Comparison of ENCODE assay signal across 9 cellular contexts in genomic region chr11:314548-314875, GRCh38. TPM values are rescaled to one million over a fixed set of nuclear protein-coding genes. Genes with fewer than 3 reads are reported as not detected.
DNase-seq lines count a peak whose midpoint lies in the region; ATAC-seq and TF ChIP-seq lines count a peak whose summit lies in the region.
"Not testable (repeated sequence)": the region's sequence is repeated elsewhere in the genome, so short reads cannot be mapped to it uniquely, and the experiment has no call there.
"Had no signal": no experiment of that assay in that cellular context is flagged by ENCODE, and none has a peak within 500 bp of the region (broad histone marks: within the 10 kb centered on the region; RNA-seq: fewer than 3 reads in every experiment).

No MANE protein-coding gene starts in this region.

- peaks cover 58% of the 10 kb centered on the region for H3K36me3 Mint-ChIP-seq in CD4-positive, alpha-beta T cell (ENCODE audit: low read depth)
- peaks cover 55% of the 10 kb centered on the region for H3K36me3 Mint-ChIP-seq in activated CD4-positive, alpha-beta memory T cell treated with anti-CD3 and anti-CD28 coated beads, Interleukin-2, amount 10 ng/mL, durations not matched to agents 7 days and 5 days (ENCODE audit: low read depth)
- H3K36me3 Mint-ChIP-seq in brain, neural progenitor cell: not testable (repeated sequence)

- not testable (repeated sequence) for DNase-seq in CD4-positive, alpha-beta T cell; Jurkat, Clone E6-1 (ENCODE audit: low read depth, low spot score); activated CD4-positive, alpha-beta memory T cell treated with anti-CD3 and anti-CD28 coated beads, Interleukin-2, amount 10 ng/mL, durations not matched to agents 7 days and 5 days; fibroblast of villous mesenchyme (ENCODE audit: low read depth); neural progenitor cell (ENCODE audit: low spot score); suprapubic skin (ENCODE audit: low spot score in 2 of 2)
- peak; percentile 32 for DNase-seq in left kidney (ENCODE audit: low read depth, low spot score)

- H3K9me3 ChIP-seq in CD4-positive, alpha-beta T cell (ENCODE audit: control insufficient read depth, low read length); neural progenitor cell (ENCODE audit: low read depth); suprapubic skin: not testable (repeated sequence)

- CTCF ChIA-PET in CD4-positive, alpha-beta T cell (lab: Charles Lee), result interaction anchor here (1.1 kb wide), 1 partner anchor 24 kb away, joined by 3 read pairs; no protein-coding TSS in a partner anchor
- CTCF ChIA-PET in activated CD4-positive, alpha-beta memory T cell treated with anti-CD3 and anti-CD28 coated beads, Interleukin-2, amount 10 ng/mL, durations not matched to agents 7 days and 5 days (lab: Charles Lee), result interaction anchor here (1.1 to 1.4 kb wide), 2 partner anchors 134 to 135 kb away, joined by 3 read pairs; partner anchors contain the start of gene PTDSS2

- H3K4me1 ChIP-seq in neural progenitor cell (peaks cover 61% of the 10 kb centered on the region), suprapubic skin (peaks cover 48% of the 10 kb centered on the region)

- peak overlapping the region; percentile 97 for H3K4me3 Mint-ChIP-seq in CD4-positive, alpha-beta T cell
- peak overlapping the region; percentile 88 for H3K4me3 Mint-ChIP-seq in activated CD4-positive, alpha-beta memory T cell treated with anti-CD3 and anti-CD28 coated beads, Interleukin-2, amount 10 ng/mL, durations not matched to agents 7 days and 5 days
- H3K4me3 Mint-ChIP-seq in brain (peak overlapping the region; percentile 75 to 93 (median 79)), neural progenitor cell (peak overlapping the region; percentile 88)

- POLR2A ChIA-PET in CD4-positive, alpha-beta T cell (lab: Charles Lee), result interaction anchor here (1.2 to 4.5 kb wide), 7 partner anchors 9 to 107 kb away, joined by 7 to 56 read pairs (median 26); partner anchors contain the start of genes BET1L, PGGHG, RIC8A and SIGIRR
- POLR2A ChIA-PET in activated CD4-positive, alpha-beta memory T cell treated with anti-CD3 and anti-CD28 coated beads, Interleukin-2, amount 10 ng/mL, durations not matched to agents 7 days and 5 days (lab: Charles Lee), result interaction anchor here (1.2 to 7.2 kb wide), 10 partner anchors 8 to 107 kb away, joined by 3 to 85 read pairs (median 10); partner anchors contain the start of genes BET1L, PSMD13, RIC8A and SIRT3

- TF ChIP-seq EP300 in suprapubic skin (IDR thresholded peaks at IDR 0.05), result not testable (repeated sequence)

- H3K27me3 Mint-ChIP-seq in CD4-positive, alpha-beta T cell; activated CD4-positive, alpha-beta memory T cell treated with anti-CD3 and anti-CD28 coated beads, Interleukin-2, amount 10 ng/mL, durations not matched to agents 7 days and 5 days: not testable (repeated sequence)
- H3K27me3 Mint-ChIP-seq in brain (peaks cover 54% of the 10 kb centered on the region), neural progenitor cell (ENCODE audit: insufficient read depth, low read depth) (peaks cover 12% of the 10 kb centered on the region)

- not testable (repeated sequence) for H3K9me3 Mint-ChIP-seq in CD4-positive, alpha-beta T cell; activated CD4-positive, alpha-beta memory T cell treated with anti-CD3 and anti-CD28 coated beads, Interleukin-2, amount 10 ng/mL, durations not matched to agents 7 days and 5 days; brain; neural progenitor cell

- H3K36me3 ChIP-seq in neural progenitor cell, suprapubic skin: not testable (repeated sequence)

- ATAC-seq in CD4-positive, alpha-beta T cell (ENCODE audit: poor library complexity), result peak; percentile 3

- peaks cover 45% of the 10 kb centered on the region for H3F3A ChIP-seq in neural progenitor cell (ENCODE audit: low read depth)

- not testable (repeated sequence) for H2AFZ ChIP-seq in neural progenitor cell (replicated peaks)

- peak overlapping the region; percentile 98 for H3K27ac Mint-ChIP-seq in CD4-positive, alpha-beta T cell
- H3K27ac Mint-ChIP-seq in activated CD4-positive, alpha-beta memory T cell treated with anti-CD3 and anti-CD28 coated beads, Interleukin-2, amount 10 ng/mL, durations not matched to agents 7 days and 5 days, result peak overlapping the region; percentile 96
- peak overlapping the region in 4 of 5 experiments; percentile 55 to 96 (median 79) for H3K27ac Mint-ChIP-seq in brain
- H3K27ac Mint-ChIP-seq in neural progenitor cell, result peak overlapping the region; percentile 21

- H3K27me3 ChIP-seq in CD4-positive, alpha-beta T cell (ENCODE audit: control insufficient read depth, insufficient read depth, low read length); suprapubic skin: not testable (repeated sequence)
- peaks cover 50% of the 10 kb centered on the region for H3K27me3 ChIP-seq in neural progenitor cell

- peak overlapping the region; percentile 84 for H3K4me2 ChIP-seq in neural progenitor cell

- TF ChIP-seq POLR2A in suprapubic skin (IDR thresholded peaks at IDR 0.05), result not testable (repeated sequence)

- H3K4me3 ChIP-seq in Jurkat, Clone E6-1 (ENCODE audit: low read length), result peak overlapping the region; percentile 56
- H3K4me3 ChIP-seq in fibroblast of villous mesenchyme (ENCODE audit: low read depth, low read length) (peak overlapping the region; percentile 79), neural progenitor cell (peak overlapping the region; percentile 51), suprapubic skin (peak overlapping the region; percentile 53)

- H3K79me2 ChIP-seq in neural progenitor cell (ENCODE audit: low read depth), result not testable (repeated sequence)

- not testable (repeated sequence) for H3K9ac ChIP-seq in neural progenitor cell

- intact Hi-C loops in CD4-positive, alpha-beta T cell (cut with DNase I, micrococcal nuclease), result loop anchor here in 1 of 2 experiments (5.0 kb wide), 1 partner anchor 107 kb away; the partner anchor contains the start of genes BET1L and RIC8A

- H3K4me1 Mint-ChIP-seq in CD4-positive, alpha-beta T cell (ENCODE audit: low read depth), result peaks cover 47% of the 10 kb centered on the region
- H3K4me1 Mint-ChIP-seq in activated CD4-positive, alpha-beta memory T cell treated with anti-CD3 and anti-CD28 coated beads, Interleukin-2, amount 10 ng/mL, durations not matched to agents 7 days and 5 days, result peaks cover 33% of the 10 kb centered on the region
- H3K4me1 Mint-ChIP-seq in brain (peaks cover 45% of the 10 kb centered on the region), neural progenitor cell (peaks cover 49% of the 10 kb centered on the region)

- not testable (repeated sequence) for H4K20me1 ChIP-seq in neural progenitor cell (ENCODE audit: low read depth)

- peak overlapping the region; percentile 93 for H3K27ac ChIP-seq in CD4-positive, alpha-beta T cell (ENCODE audit: low read depth, low read length)
- not testable (repeated sequence) for H3K27ac ChIP-seq in neural progenitor cell
- H3K27ac ChIP-seq in suprapubic skin, result peak overlapping the region; percentile 82

- TF ChIP-seq CTCF in CD4-positive, alpha-beta T cell (IDR thresholded peaks at IDR 0.05); brain (conservative IDR thresholded peaks at IDR 0.05); fibroblast of villous mesenchyme (IDR thresholded peaks at IDR 0.05; ENCODE audit: insufficient read depth, low read depth, low read length); neural progenitor cell (IDR thresholded peaks at IDR 0.05); suprapubic skin (IDR thresholded peaks at IDR 0.05): not testable (repeated sequence)

- WGBS in suprapubic skin, result 26% methylated on average over 3 of the region's 6 CpGs

RNA-seq across cellular contexts. Expression of gene IFITM1, which starts 0.7 kb away (rescaled TPM):
- 100 to 1,000 TPM; 286 to 306 TPM for total RNA-seq in CD4-positive, alpha-beta T cell
- 63.9 TPM for polyA plus RNA-seq in Jurkat, Clone E6-1 (2012; ENCODE audit: insufficient read depth, insufficient read length)
- total RNA-seq in activated CD4-positive, alpha-beta memory T cell treated with anti-CD3 and anti-CD28 coated beads, Interleukin-2, amount 10 ng/mL, durations not matched to agents 7 days and 5 days, result 1,000 to 10,000 TPM; 1,010 to 1,055 TPM
- polyA plus RNA-seq in brain (ENCODE audit: insufficient read depth, low read depth, low replicate concordance), result 147 TPM
- total RNA-seq in fibroblast of villous mesenchyme, result 76.4 and 117 TPM in 2 replicates
- total RNA-seq in neural progenitor cell (ENCODE audit: low replicate concordance), result 13.3 and 48.6 TPM in 2 replicates
- 100 to 1,000 TPM in 1 of 4 donors, 10 to 100 TPM in 3; 50.7 to 128 (median 67.6) TPM for total RNA-seq in suprapubic skin

RNA-seq across cellular contexts. Expression of gene IFITM3, which starts 6.1 kb away (rescaled TPM):
- total RNA-seq in CD4-positive, alpha-beta T cell, result 10 to 100 TPM; 15.9 to 20.1 TPM
- 33.0 TPM for polyA plus RNA-seq in Jurkat, Clone E6-1 (2012; ENCODE audit: insufficient read depth, insufficient read length)
- total RNA-seq in activated CD4-positive, alpha-beta memory T cell treated with anti-CD3 and anti-CD28 coated beads, Interleukin-2, amount 10 ng/mL, durations not matched to agents 7 days and 5 days, result 10 to 100 TPM; 52.3 to 58.8 TPM
- 304 TPM for polyA plus RNA-seq in brain (ENCODE audit: insufficient read depth, low read depth, low replicate concordance)
- total RNA-seq in fibroblast of villous mesenchyme (83.3 and 94.1 TPM in 2 replicates), neural progenitor cell (ENCODE audit: low replicate concordance) (19.8 and 61.7 TPM in 2 replicates), suprapubic skin (100 to 1,000 TPM in 2 of 4 donors, 10 to 100 TPM in 2; 69.6 to 160 (median 110) TPM)

RNA-seq across cellular contexts. Expression of gene IFITM2, which starts 6.9 kb away (rescaled TPM):
- 100 to 1,000 TPM; 364 to 383 TPM for total RNA-seq in CD4-positive, alpha-beta T cell
- polyA plus RNA-seq in Jurkat, Clone E6-1 (2012; ENCODE audit: insufficient read depth, insufficient read length), result 211 TPM
- total RNA-seq in activated CD4-positive, alpha-beta memory T cell treated with anti-CD3 and anti-CD28 coated beads, Interleukin-2, amount 10 ng/mL, durations not matched to agents 7 days and 5 days, result 1,000 to 10,000 TPM; 1,637 to 1,643 TPM
- polyA plus RNA-seq in brain (ENCODE audit: insufficient read depth, low read depth, low replicate concordance), result 126 TPM
- total RNA-seq in fibroblast of villous mesenchyme (38.4 and 107 TPM in 2 replicates), neural progenitor cell (ENCODE audit: low replicate concordance) (10.5 and 63.9 TPM in 2 replicates), suprapubic skin (10 to 100 TPM; 25.6 to 84.1 (median 45.1) TPM)

RNA-seq across cellular contexts. Expression of gene IFITM5, which starts 15.2 kb away (rescaled TPM):
- total RNA-seq in CD4-positive, alpha-beta T cell, result not detected
- polyA plus RNA-seq in Jurkat, Clone E6-1 (2012; ENCODE audit: insufficient read depth, insufficient read length), result not detected
- total RNA-seq in activated CD4-positive, alpha-beta memory T cell treated with anti-CD3 and anti-CD28 coated beads, Interleukin-2, amount 10 ng/mL, durations not matched to agents 7 days and 5 days, result not detected
- not detected for polyA plus RNA-seq in brain (ENCODE audit: insufficient read depth, low read depth, low replicate concordance)
- not detected in 2 replicates for total RNA-seq in fibroblast of villous mesenchyme
- not detected in 2 replicates for total RNA-seq in neural progenitor cell (ENCODE audit: low replicate concordance)
- total RNA-seq in suprapubic skin, result not detected
- total RNA-seq: PC-9 had no signal

RNA-seq across cellular contexts. Expression of gene PGGHG, which starts 25.6 kb away (rescaled TPM):
- 100 to 1,000 TPM; 670 to 671 TPM for total RNA-seq in CD4-positive, alpha-beta T cell
- 148 TPM for polyA plus RNA-seq in Jurkat, Clone E6-1 (2012; ENCODE audit: insufficient read depth, insufficient read length)
- total RNA-seq in activated CD4-positive, alpha-beta memory T cell treated with anti-CD3 and anti-CD28 coated beads, Interleukin-2, amount 10 ng/mL, durations not matched to agents 7 days and 5 days, result 100 to 1,000 TPM; 113 to 117 TPM
- polyA plus RNA-seq in brain (ENCODE audit: insufficient read depth, low read depth, low replicate concordance), result 1.0 TPM
- 7.8 and 10.6 TPM in 2 replicates for total RNA-seq in fibroblast of villous mesenchyme
- 20.5 and 44.4 TPM in 2 replicates for total RNA-seq in neural progenitor cell (ENCODE audit: low replicate concordance)
- total RNA-seq in suprapubic skin, result 10 to 100 TPM in 2 of 4 donors, 1 to 10 TPM in 2; 3.5 to 22.0 (median 8.1) TPM

Comparison
In these comparisons a context has a peak if more than half of its experiments do, and no peak if none do; other contexts are left out.
1. H3K27ac Mint-ChIP-seq: peak in every context shown above with its lines; median percentile 98 in CD4-positive, alpha-beta T cell; 96 in activated CD4-positive, alpha-beta memory T cell treated with anti-CD3 and anti-CD28 coated beads, Interleukin-2, amount 10 ng/mL, durations not matched to agents 7 days and 5 days; 79 in brain; 21 in neural progenitor cell.
2. RNA of gene IFITM2, which starts 6.9 kb away (total RNA-seq): 1,637 to 1,643 TPM in activated CD4-positive, alpha-beta memory T cell treated with anti-CD3 and anti-CD28 coated beads, Interleukin-2, amount 10 ng/mL, durations not matched to agents 7 days and 5 days; 364 to 383 TPM in CD4-positive, alpha-beta T cell, 25.6 to 84.1 TPM in suprapubic skin, 38.4 to 107 TPM in fibroblast of villous mesenchyme and 10.5 to 63.9 TPM in neural progenitor cell; every median in the first group is over 4 times any median in the second.
3. Peak in every context shown above with its lines, with median percentiles within 50 percentile points of each other: H3K4me3 Mint-ChIP-seq and H3K4me3 ChIP-seq.